14 cellular contexts compared by ENCODE assay signal in the genomic region with DNA sequence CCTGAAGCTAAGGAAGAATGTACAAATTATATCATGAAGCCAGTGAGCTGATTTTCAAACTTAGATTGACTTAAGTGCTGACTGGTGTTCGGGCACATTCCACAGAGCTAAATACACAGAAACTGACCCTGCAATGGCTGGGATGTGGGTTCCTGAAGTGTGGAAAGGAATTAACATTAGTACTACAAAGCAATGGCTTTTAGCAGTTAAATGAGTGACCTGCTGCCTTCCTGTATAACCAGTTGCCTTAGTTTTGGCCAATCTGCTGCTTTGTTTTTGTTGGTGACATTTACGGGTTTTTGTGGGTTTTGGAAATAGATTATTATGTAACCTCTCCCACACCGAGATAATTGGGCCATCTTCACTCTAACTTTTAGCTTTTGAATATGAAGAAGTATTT.
DNase-seq lines count a peak whose midpoint lies in the region; ATAC-seq and TF ChIP-seq lines count a peak whose summit lies in the region.
"Had no signal": no experiment of that assay in that cellular context is flagged by ENCODE, and none has a peak within 500 bp of the region (broad histone marks: within the 10 kb centered on the region; RNA-seq: fewer than 3 reads in every experiment).

No MANE protein-coding gene starts in this region.

- H3K4me3 ChIP-seq in RWPE2 (ENCODE audit: severe bottlenecking): no peak overlapping the region
- no peak overlapping the region for H3K4me3 ChIP-seq in HAP-1

- no peak for TF ChIP-seq CTCF in RWPE2 (IDR thresholded peaks at IDR 0.05; ENCODE audit: poor library complexity, severe bottlenecking)
- TF ChIP-seq CTCF in GM10248 (IDR thresholded peaks at IDR 0.05; ENCODE audit: control extremely low read depth, extremely low read depth, low read depth, missing control alignments): no peak

- H3K36me3 Mint-ChIP-seq in stimulated activated naive CD8-positive, alpha-beta T cell treated with anti-CD3 and anti-CD28 coated beads, Interleukin-15, Interleukin-2, amounts not matched to agents 100 ng/mL and 50 ng/mL, for 24 hours (ENCODE audit: low read depth): peaks cover 3% of the 10 kb centered on the region
- H3K36me3 Mint-ChIP-seq in stimulated activated naive B cell treated with anti-CD40 and anti-IgM and Interleukin-4, amounts not matched to agents 10 μg/mL and 1 μg/mL and 100 μg/mL, for 72 hours: peaks cover 0 to 5% of the 10 kb centered on the region in 2 donors
- H3K36me3 Mint-ChIP-seq: brain had no signal

- peaks cover 7% of the 10 kb centered on the region for H3K36me3 ChIP-seq in RWPE2 (ENCODE audit: low read depth)
- no peaks in the 10 kb centered on the region; the same call in 1 of the 2 replicates for H3K36me3 ChIP-seq in HAP-1 (replicated peaks)

- peak overlapping the region; percentile 23 for H3K4me3 Mint-ChIP-seq in stimulated activated naive CD8-positive, alpha-beta T cell treated with anti-CD3 and anti-CD28 coated beads, Interleukin-15, Interleukin-2, amounts not matched to agents 100 ng/mL and 50 ng/mL, for 24 hours
- H3K4me3 Mint-ChIP-seq in stimulated activated naive CD8-positive, alpha-beta T cell treated with anti-CD3 and anti-CD28 coated beads, Interleukin-15, amount 100 ng/mL, for 72 hours: peak overlapping the region in 1 of 2 donors; percentile 29
- no peak overlapping the region for H3K4me3 Mint-ChIP-seq in stimulated activated naive B cell treated with anti-CD40 and anti-IgM and Interleukin-4, amounts not matched to agents 10 μg/mL and 1 μg/mL and 100 μg/mL, for 72 hours

- POLR2A ChIA-PET in GM10248 (lab: Yijun Ruan, JAX): interaction anchor here (1.0 kb wide), 1 partner anchor 14 kb away, joined by 3 read pairs; no protein-coding TSS in a partner anchor

- no peaks in the 10 kb centered on the region for H3K27me3 ChIP-seq in RWPE2 (ENCODE audit: insufficient read depth, poor library complexity, severe bottlenecking)
- H3K27me3 ChIP-seq in HAP-1 (ENCODE audit: low read depth): no peaks in the 10 kb centered on the region

- no peak overlapping the region for H3K27ac Mint-ChIP-seq in stimulated activated naive CD8-positive, alpha-beta T cell treated with anti-CD3 and anti-CD28 coated beads, Interleukin-15, Interleukin-2, amounts not matched to agents 100 ng/mL and 50 ng/mL, for 24 hours
- H3K27ac Mint-ChIP-seq in stimulated activated naive CD8-positive, alpha-beta T cell treated with anti-CD3 and anti-CD28 coated beads, Interleukin-15, amount 100 ng/mL, for 72 hours: peak overlapping the region in 1 of 2 donors; percentile 34
- H3K27ac Mint-ChIP-seq in stimulated activated naive B cell treated with anti-CD40 and anti-IgM and Interleukin-4, amounts not matched to agents 10 μg/mL and 1 μg/mL and 100 μg/mL, for 72 hours: no peak overlapping the region

- H3K9me3 ChIP-seq in RWPE2 (ENCODE audit: severe bottlenecking) (no peaks in the 10 kb centered on the region), HAP-1 (no peaks in the 10 kb centered on the region)

- ATAC-seq in stimulated activated naive CD8-positive, alpha-beta T cell treated with anti-CD3 and anti-CD28 coated beads, Interleukin-15, amount 100 ng/mL, for 72 hours: no peak
- ATAC-seq in RWPE2 (ENCODE audit: low read depth): no peak
- ATAC-seq in HG03095 (IDR thresholded peaks at IDR 0.05; ENCODE audit: unreplicated experiment): no peak
- no peak for ATAC-seq in stimulated activated naive B cell treated with anti-CD40 and anti-IgM and Interleukin-4, amounts not matched to agents 10 μg/mL and 1 μg/mL and 100 μg/mL, for 72 hours (replicated peaks)

- DNase-seq in stimulated activated naive CD8-positive, alpha-beta T cell treated with anti-CD3 and anti-CD28 coated beads, Interleukin-15, amount 100 ng/mL, for 72 hours: no peak
- peak; percentile 8 for DNase-seq in RWPE2 (ENCODE audit: low spot score)
- no peak for DNase-seq in epithelial cell of prostate (ENCODE audit: low read depth, low spot score)
- DNase-seq in HAP-1 (ENCODE audit: low spot score in 2 of 2): no peak
- no peak for DNase-seq in stimulated activated naive B cell treated with anti-CD40 and anti-IgM and Interleukin-4, amounts not matched to agents 10 μg/mL and 1 μg/mL and 100 μg/mL, for 72 hours
- no peak for DNase-seq in GM10248 (ENCODE audit: extremely low spot score)
- DNase-seq: activated CD4-positive, alpha-beta T cell treated with anti-CD3 and anti-CD28 coated beads for 1 hour; H7; NCI-H1105 treated with DMSO at 0.1 percent for 48 hours; NCI-H446 treated with DMSO at 0.1 percent for 48 hours; stimulated activated CD4-positive, alpha-beta T cell treated with anti-CD3 and anti-CD28 coated beads, Interleukin-12 subunit alpha, Interleukin-12 subunit beta, amount 100 ng/mL, for 4 hours had no signal

- in situ Hi-C loops in HAP-1 (cut with MboI; ENCODE audit: low sequenced_read_pairs): loop anchor here (10.0 kb wide), 1 partner anchor 403 kb away; no protein-coding TSS in a partner anchor

- H3K27ac ChIP-seq in RWPE2 (ENCODE audit: poor library complexity, severe bottlenecking) (peak overlapping the region; percentile 37), epithelial cell of prostate (peak overlapping the region; percentile 5)

- CTCF ChIA-PET in GM10248 (lab: Yijun Ruan, JAX): interaction anchor here (1.2 to 1.6 kb wide), 4 partner anchors 10 to 121 kb away, joined by 3 to 4 read pairs (median 3); no protein-coding TSS in a partner anchor

- H3K27me3 Mint-ChIP-seq in stimulated activated naive CD8-positive, alpha-beta T cell treated with anti-CD3 and anti-CD28 coated beads, Interleukin-15, Interleukin-2, amounts not matched to agents 100 ng/mL and 50 ng/mL, for 24 hours: no peaks in the 10 kb centered on the region
- peaks cover 4% of the 10 kb centered on the region for H3K27me3 Mint-ChIP-seq in stimulated activated naive CD8-positive, alpha-beta T cell treated with anti-CD3 and anti-CD28 coated beads, Interleukin-15, amount 100 ng/mL, for 72 hours
- H3K27me3 Mint-ChIP-seq in stimulated activated naive B cell treated with anti-CD40 and anti-IgM and Interleukin-4, amounts not matched to agents 10 μg/mL and 1 μg/mL and 100 μg/mL, for 72 hours: peaks cover 5 to 15% of the 10 kb centered on the region in 2 donors

- H3K4me1 ChIP-seq in RWPE2 (ENCODE audit: insufficient read depth, poor library complexity, severe bottlenecking): peaks cover 35% of the 10 kb centered on the region
- H3K4me1 ChIP-seq in HAP-1: peaks cover 23% of the 10 kb centered on the region

- H3K9me3 Mint-ChIP-seq in stimulated activated naive CD8-positive, alpha-beta T cell treated with anti-CD3 and anti-CD28 coated beads, Interleukin-15, Interleukin-2, amounts not matched to agents 100 ng/mL and 50 ng/mL, for 24 hours: no peaks in the 10 kb centered on the region
- H3K9me3 Mint-ChIP-seq in stimulated activated naive CD8-positive, alpha-beta T cell treated with anti-CD3 and anti-CD28 coated beads, Interleukin-15, amount 100 ng/mL, for 72 hours: no peaks in the 10 kb centered on the region
- H3K9me3 Mint-ChIP-seq in stimulated activated naive B cell treated with anti-CD40 and anti-IgM and Interleukin-4, amounts not matched to agents 10 μg/mL and 1 μg/mL and 100 μg/mL, for 72 hours: no peaks in the 10 kb centered on the region

- H3K4me1 Mint-ChIP-seq in stimulated activated naive CD8-positive, alpha-beta T cell treated with anti-CD3 and anti-CD28 coated beads, Interleukin-15, Interleukin-2, amounts not matched to agents 100 ng/mL and 50 ng/mL, for 24 hours (ENCODE audit: low read depth): peaks cover 40% of the 10 kb centered on the region
- peaks cover 50% of the 10 kb centered on the region for H3K4me1 Mint-ChIP-seq in stimulated activated naive CD8-positive, alpha-beta T cell treated with anti-CD3 and anti-CD28 coated beads, Interleukin-15, amount 100 ng/mL, for 72 hours
- H3K4me1 Mint-ChIP-seq in stimulated activated naive B cell treated with anti-CD40 and anti-IgM and Interleukin-4, amounts not matched to agents 10 μg/mL and 1 μg/mL and 100 μg/mL, for 72 hours: peaks cover 3 to 13% of the 10 kb centered on the region in 2 donors
